In the genomic region with DNA sequence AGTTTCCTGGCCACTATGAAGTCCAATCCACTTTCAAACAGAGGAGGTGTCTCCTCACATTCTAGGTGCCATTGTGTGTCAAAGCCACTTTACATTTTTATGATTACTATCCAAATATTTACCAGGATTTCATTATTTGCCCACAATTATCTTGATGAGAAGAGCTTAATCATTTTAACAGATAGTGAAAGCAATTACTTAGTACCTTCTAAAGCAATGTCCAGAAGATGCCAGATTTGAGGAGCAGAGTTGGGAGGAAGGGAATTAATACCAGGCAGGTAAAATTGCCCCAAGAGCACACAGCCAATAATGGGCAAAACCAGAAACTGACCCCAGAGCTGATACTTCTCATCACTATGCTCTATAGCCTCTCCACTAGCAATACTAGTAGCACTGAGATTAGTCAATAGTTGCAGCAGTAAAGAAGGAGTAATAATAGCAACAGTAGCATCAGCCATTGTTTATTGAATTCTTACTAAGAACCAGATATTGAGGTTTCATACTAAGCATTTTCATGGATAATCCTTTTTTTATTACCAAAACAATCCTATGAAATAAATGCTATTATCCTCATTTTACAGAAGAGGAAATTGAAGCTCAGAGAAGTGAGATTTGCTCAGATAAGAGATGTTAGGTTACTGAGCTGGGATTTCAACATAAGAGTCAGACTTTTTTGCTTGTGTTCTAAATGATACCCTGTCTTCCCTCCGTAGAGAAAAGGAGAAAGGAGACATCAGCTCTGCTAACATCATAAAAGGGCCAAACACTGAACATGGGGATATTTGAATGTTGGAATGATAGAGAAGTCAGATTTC, we compare ENCODE assay signal across 16 cellular contexts.
DNase-seq lines count a peak whose midpoint lies in the region; ATAC-seq and TF ChIP-seq lines count a peak whose summit lies in the region.
"Had no signal": no experiment of that assay in that cellular context is flagged by ENCODE, and none has a peak within 500 bp of the region (broad histone marks: within the 10 kb centered on the region; RNA-seq: fewer than 3 reads in every experiment).

No MANE protein-coding gene starts in this region.

- H2AFZ ChIP-seq in ACC112 (ENCODE audit: low read length, unreplicated experiment) (no peak overlapping the region), PC-9 (peak overlapping the region; percentile 72)

- no peaks in the 10 kb centered on the region for H3K9me3 Mint-ChIP-seq in endodermal cell

- H4K20me1 ChIP-seq in PC-9 (ENCODE audit: insufficient read depth): no peaks in the 10 kb centered on the region

- H3K4me1 ChIP-seq in ACC112 (ENCODE audit: control insufficient read depth, insufficient read depth, low read length, unreplicated experiment): peaks cover 53% of the 10 kb centered on the region
- H3K4me1 ChIP-seq in PC-9 (replicated peaks; ENCODE audit: insufficient read depth): peaks cover 19% of the 10 kb centered on the region
- H3K4me1 ChIP-seq in endodermal cell (ENCODE audit: control insufficient read depth, insufficient read depth, low read length): peaks cover 16% of the 10 kb centered on the region
- no peaks in the 10 kb centered on the region for H3K4me1 ChIP-seq in SJCRH30
- H3K4me1 ChIP-seq: heart left ventricle had no signal

- no TSS peak for BruUV-seq in PC-9 (replicated peaks; lab: Mats Ljungman, UMichigan)

- CTCF ChIA-PET in PC-9 (lab: Charles Lee): no interaction called here

- H3K36me3 Mint-ChIP-seq in endodermal cell (ENCODE audit: low read depth): no peaks in the 10 kb centered on the region

- 40 to 77% methylated on average over 1 of the region's 1 CpG for WGBS in endodermal cell (ENCODE audit: insufficient coverage in 1 of 2, insufficient read length in 1 of 2), 2 experiments

- H3K4me1 Mint-ChIP-seq in endodermal cell: peaks cover 10% of the 10 kb centered on the region

- H3K9ac ChIP-seq in endodermal cell (ENCODE audit: extremely low read depth, low read length, poor library complexity, severe bottlenecking): no peak overlapping the region

- peak; percentile 16 for DNase-seq in COR-L47 (lab: John Stamatoyannopoulos, UW)
- no peak for DNase-seq in PC-9
- no peak for DNase-seq in endodermal cell
- DNase-seq in UCSD-AML1 (lab: John Stamatoyannopoulos, UW; ENCODE audit: unreplicated experiment): no peak
- DNase-seq in SJCRH30: no peak
- DNase-seq: heart left ventricle, MM.1S, mucosa of descending colon, NCI-H2227 treated with DMSO at 0.1 percent for 48 hours, SW 1271 had no signal

- no peak overlapping the region for H3K4me3 Mint-ChIP-seq in endodermal cell

- H3K4me3 ChIP-seq in ACC112 (ENCODE audit: low read depth, low read length) (peak overlapping the region; percentile 33; the same call in 1 of the 2 replicates), PC-9 (no peak overlapping the region), endodermal cell (ENCODE audit: low read length) (peak overlapping the region; percentile 3), SJCRH30 (no peak overlapping the region)
- H3K4me3 ChIP-seq: heart left ventricle, mucosa of descending colon had no signal

- H3K27ac Mint-ChIP-seq in endodermal cell: no peak overlapping the region
- H3K27ac Mint-ChIP-seq: progenitor cell of endocrine pancreas had no signal

- intact Hi-C loops in PC-9 (cut with micrococcal nuclease; ENCODE audit: unreplicated experiment): no loop called here

- H3K9me3 ChIP-seq in PC-9 (ENCODE audit: insufficient read depth, low read depth) (no peaks in the 10 kb centered on the region), endodermal cell (ENCODE audit: control insufficient read depth, low read length) (no peaks in the 10 kb centered on the region), SJCRH30 (replicated peaks) (no peaks in the 10 kb centered on the region)
- H3K9me3 ChIP-seq: heart left ventricle, mucosa of descending colon had no signal

- H3K27me3 Mint-ChIP-seq in endodermal cell (ENCODE audit: insufficient read depth): peaks cover 4% of the 10 kb centered on the region

- H3K27ac ChIP-seq in ACC112 (ENCODE audit: low read depth, low read length) (peak overlapping the region; percentile 97), PC-9 (peak overlapping the region; percentile 89), endodermal cell (ENCODE audit: low read depth, low read length) (no peak overlapping the region), SJCRH30 (no peak overlapping the region; the same call in 1 of the 2 replicates)
- H3K27ac ChIP-seq: C4-2B, heart left ventricle, VCaP had no signal

- no peaks in the 10 kb centered on the region; the same call in 1 of the 2 replicates for H3K9me2 ChIP-seq in PC-9 (ENCODE audit: insufficient read depth)

- H3K79me2 ChIP-seq in ACC112 (ENCODE audit: control insufficient read depth, insufficient read depth, low read length, unreplicated experiment) (no peaks in the 10 kb centered on the region), PC-9 (ENCODE audit: low read depth) (no peaks in the 10 kb centered on the region)

- TF ChIP-seq CTCF in PC-9 (conservative IDR thresholded peaks at IDR 0.05) (no peak), endodermal cell (conservative IDR thresholded peaks at IDR 0.05) (no peak)

- no peak for ATAC-seq in GM19324 (IDR thresholded peaks at IDR 0.05; ENCODE audit: low FRiP score, unreplicated experiment)
- ATAC-seq in HG03196 (IDR thresholded peaks at IDR 0.05; ENCODE audit: unreplicated experiment): no peak

- H3K27me3 ChIP-seq in ACC112 (ENCODE audit: insufficient read depth, low read length): no peaks in the 10 kb centered on the region
- H3K27me3 ChIP-seq in PC-9 (ENCODE audit: insufficient read depth, low read depth): no peaks in the 10 kb centered on the region
- H3K27me3 ChIP-seq in endodermal cell (ENCODE audit: control insufficient read depth, insufficient read depth, low read length, poor library complexity, severe bottlenecking): no peaks in the 10 kb centered on the region
- no peaks in the 10 kb centered on the region for H3K27me3 ChIP-seq in SJCRH30
- H3K27me3 ChIP-seq: heart left ventricle had no signal

- peaks cover 10% of the 10 kb centered on the region for H3F3A ChIP-seq in PC-9 (ENCODE audit: insufficient read depth, low read depth)

- POLR2A ChIA-PET in PC-9 (lab: Charles Lee; ENCODE audit: unreplicated experiment): interaction anchor here (0.6 kb wide), 1 partner anchor 292 kb away, joined by 3 read pairs; no protein-coding TSS in a partner anchor

- no peaks in the 10 kb centered on the region for H3K36me3 ChIP-seq in ACC112 (ENCODE audit: insufficient read depth, low read length)
- H3K36me3 ChIP-seq in PC-9 (ENCODE audit: low read depth): no peaks in the 10 kb centered on the region
- H3K36me3 ChIP-seq in endodermal cell (ENCODE audit: control insufficient read depth, insufficient read depth, low read length): no peaks in the 10 kb centered on the region
- no peaks in the 10 kb centered on the region for H3K36me3 ChIP-seq in SJCRH30
- H3K36me3 ChIP-seq: heart left ventricle had no signal

- peak overlapping the region; percentile 24 for H3K4me2 ChIP-seq in PC-9

Comparison
In these comparisons a context has a peak if more than half of its experiments do, and no peak if none do; other contexts are left out.
1. H3K27ac ChIP-seq: peak in ACC112 (single experiment) and PC-9 (single experiment); none in endodermal cell (single experiment) and SJCRH30 (single experiment).
2. H3K4me3 ChIP-seq: peak in ACC112 (single experiment) and endodermal cell (single experiment); none in PC-9 (single experiment) and SJCRH30 (single experiment).